ENCODE assay signal across 8 cellular contexts in the genomic region with DNA sequence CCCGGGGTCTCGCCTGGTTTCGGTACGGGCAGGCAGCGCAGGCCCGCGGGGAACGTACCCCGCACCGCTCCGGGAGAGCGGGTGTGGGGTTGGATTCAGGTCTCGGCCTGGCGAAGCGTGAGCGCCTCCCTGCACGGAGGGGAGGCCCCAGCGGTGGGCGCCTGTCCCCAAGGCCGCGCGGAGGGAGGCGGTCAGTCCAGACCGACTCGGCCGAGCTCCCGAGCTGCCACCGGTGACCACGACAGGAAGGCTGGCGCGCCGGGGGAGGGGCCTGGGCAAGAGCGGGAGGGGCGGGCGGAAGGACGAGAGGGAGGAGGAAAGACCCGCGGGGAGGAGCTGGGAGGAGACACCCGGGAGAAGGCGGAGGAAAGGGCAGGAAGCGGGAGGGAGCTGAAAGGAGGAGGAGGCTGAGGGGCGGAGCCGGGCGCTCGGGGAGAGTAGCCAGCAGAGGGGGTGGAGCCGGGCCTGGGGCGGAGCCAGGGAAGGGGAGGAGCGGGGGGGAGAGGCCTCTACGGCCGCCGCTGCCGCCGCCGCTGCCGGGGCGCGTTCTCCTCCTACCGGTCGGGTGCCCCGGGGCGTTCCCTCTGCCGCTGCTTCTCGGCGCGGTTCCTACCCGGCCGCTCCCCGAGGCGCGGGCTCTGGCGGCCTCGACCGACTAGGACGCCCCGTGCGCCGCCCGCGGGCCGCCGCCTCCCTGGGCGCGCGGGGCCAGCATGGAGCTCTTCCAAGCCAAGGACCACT. TPM values are rescaled to one million over a fixed set of nuclear protein-coding genes. Genes with fewer than 3 reads are reported as not detected.
A peak's percentile ranks its signal among the peaks of the same experiment; 100 is the strongest.
DNase-seq lines count a peak whose midpoint lies in the region; ATAC-seq and TF ChIP-seq lines count a peak whose summit lies in the region.

A gene with protein sequence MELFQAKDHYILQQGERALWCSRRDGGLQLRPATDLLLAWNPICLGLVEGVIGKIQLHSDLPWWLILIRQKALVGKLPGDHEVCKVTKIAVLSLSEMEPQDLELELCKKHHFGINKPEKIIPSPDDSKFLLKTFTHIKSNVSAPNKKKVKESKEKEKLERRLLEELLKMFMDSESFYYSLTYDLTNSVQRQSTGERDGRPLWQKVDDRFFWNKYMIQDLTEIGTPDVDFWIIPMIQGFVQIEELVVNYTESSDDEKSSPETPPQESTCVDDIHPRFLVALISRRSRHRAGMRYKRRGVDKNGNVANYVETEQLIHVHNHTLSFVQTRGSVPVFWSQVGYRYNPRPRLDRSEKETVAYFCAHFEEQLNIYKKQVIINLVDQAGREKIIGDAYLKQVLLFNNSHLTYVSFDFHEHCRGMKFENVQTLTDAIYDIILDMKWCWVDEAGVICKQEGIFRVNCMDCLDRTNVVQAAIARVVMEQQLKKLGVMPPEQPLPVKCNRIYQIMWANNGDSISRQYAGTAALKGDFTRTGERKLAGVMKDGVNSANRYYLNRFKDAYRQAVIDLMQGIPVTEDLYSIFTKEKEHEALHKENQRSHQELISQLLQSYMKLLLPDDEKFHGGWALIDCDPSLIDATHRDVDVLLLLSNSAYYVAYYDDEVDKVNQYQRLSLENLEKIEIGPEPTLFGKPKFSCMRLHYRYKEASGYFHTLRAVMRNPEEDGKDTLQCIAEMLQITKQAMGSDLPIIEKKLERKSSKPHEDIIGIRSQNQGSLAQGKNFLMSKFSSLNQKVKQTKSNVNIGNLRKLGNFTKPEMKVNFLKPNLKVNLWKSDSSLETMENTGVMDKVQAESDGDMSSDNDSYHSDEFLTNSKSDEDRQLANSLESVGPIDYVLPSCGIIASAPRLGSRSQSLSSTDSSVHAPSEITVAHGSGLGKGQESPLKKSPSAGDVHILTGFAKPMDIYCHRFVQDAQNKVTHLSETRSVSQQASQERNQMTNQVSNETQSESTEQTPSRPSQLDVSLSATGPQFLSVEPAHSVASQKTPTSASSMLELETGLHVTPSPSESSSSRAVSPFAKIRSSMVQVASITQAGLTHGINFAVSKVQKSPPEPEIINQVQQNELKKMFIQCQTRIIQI (plus strand): TSS at position 501 of the 741 bp plus-strand sequence. CDS start 213 bp downstream, at position 714.

- H3K9ac ChIP-seq in adipocyte (ENCODE audit: low read length) = peak within 1 kb of the TSS; percentile 93

- no peaks in the 10 kb centered on the region for H3K27me3 ChIP-seq in adipocyte (replicated peaks; ENCODE audit: control insufficient read depth, insufficient read depth, low read length)

- H3K4me1 Mint-ChIP-seq in type B pancreatic cell (ENCODE audit: unreplicated experiment) = peaks cover 42% of the 10 kb centered on the region

- peaks cover 21% of the 10 kb centered on the region for H3K4me1 ChIP-seq in adipocyte (ENCODE audit: control insufficient read depth, insufficient read depth, low read length)

- peak within 1 kb of the TSS; percentile 90 for H3K4me3 Mint-ChIP-seq in type B pancreatic cell

- DNase-seq in GM12865 (ENCODE audit: low read depth) = peak; percentile 98
- DNase-seq in NCI-H1417 (lab: John Stamatoyannopoulos, UW) = peak; percentile 91 to 96 (median 93)
- DNase-seq in SW 1271 (lab: John Stamatoyannopoulos, UW) = peak; percentile 72 to 92
- peak; percentile 100 for DNase-seq in adipocyte (ENCODE audit: low read depth)
- DNase-seq in cardiac septum (ENCODE audit: low spot score) = peak; percentile 100
- peak; percentile 99 for DNase-seq in pons (ENCODE audit: low spot score)
- DNase-seq in type B pancreatic cell (ENCODE audit: extremely low spot score, unreplicated experiment) = peak; percentile 99

- peak within 1 kb of the TSS; percentile 77 for H3K4me3 ChIP-seq in GM12865 (ENCODE audit: low read depth, low read length)
- peak within 1 kb of the TSS; percentile 93 for H3K4me3 ChIP-seq in adipocyte (ENCODE audit: low read length)

- H3K9me3 ChIP-seq in adipocyte (ENCODE audit: control insufficient read depth, low read length) = no peaks in the 10 kb centered on the region

- TF ChIP-seq CTCF in GM12865 (IDR thresholded peaks at IDR 0.05; ENCODE audit: insufficient read depth, low read depth, low read length, missing control alignments) (peak; percentile 21), type B pancreatic cell (conservative IDR thresholded peaks at IDR 0.05) (peak; percentile 43)

- H3K27ac Mint-ChIP-seq in type B pancreatic cell = peak within 1 kb of the TSS; percentile 78

- peak; percentile 84 for ATAC-seq in HG02763 (IDR thresholded peaks at IDR 0.05; ENCODE audit: unreplicated experiment)

- no peaks in the 10 kb centered on the region for H3K9me3 Mint-ChIP-seq in type B pancreatic cell

- no peaks in the 10 kb centered on the region for H3K36me3 Mint-ChIP-seq in type B pancreatic cell

- intact Hi-C loops in cardiac septum (cut with DNase I) = loop anchor here (5.0 to 10.0 kb wide), 2 partner anchors 38 to 121 kb away; no protein-coding TSS in a partner anchor

- H3K36me3 ChIP-seq in adipocyte (ENCODE audit: control insufficient read depth, insufficient read depth, low read length, severe bottlenecking) = no peaks in the 10 kb centered on the region

- no peaks in the 10 kb centered on the region for H3K27me3 Mint-ChIP-seq in type B pancreatic cell

RNA-seq across cellular contexts. Expression of the gene that starts here (rescaled TPM):
- 20.2 TPM for total RNA-seq in cardiac septum
- 47.4 and 48.1 TPM in 2 replicates for total RNA-seq in type B pancreatic cell (ENCODE audit: low replicate concordance)

Comparison
In these comparisons a context has a peak if more than half of its experiments do, and no peak if none do; other contexts are left out.
1. Peak in every context shown above with its lines: DNase-seq, ATAC-seq and H3K4me3 ChIP-seq.